Comparison of ENCODE assay signal across 8 cellular contexts in the genomic region with DNA sequence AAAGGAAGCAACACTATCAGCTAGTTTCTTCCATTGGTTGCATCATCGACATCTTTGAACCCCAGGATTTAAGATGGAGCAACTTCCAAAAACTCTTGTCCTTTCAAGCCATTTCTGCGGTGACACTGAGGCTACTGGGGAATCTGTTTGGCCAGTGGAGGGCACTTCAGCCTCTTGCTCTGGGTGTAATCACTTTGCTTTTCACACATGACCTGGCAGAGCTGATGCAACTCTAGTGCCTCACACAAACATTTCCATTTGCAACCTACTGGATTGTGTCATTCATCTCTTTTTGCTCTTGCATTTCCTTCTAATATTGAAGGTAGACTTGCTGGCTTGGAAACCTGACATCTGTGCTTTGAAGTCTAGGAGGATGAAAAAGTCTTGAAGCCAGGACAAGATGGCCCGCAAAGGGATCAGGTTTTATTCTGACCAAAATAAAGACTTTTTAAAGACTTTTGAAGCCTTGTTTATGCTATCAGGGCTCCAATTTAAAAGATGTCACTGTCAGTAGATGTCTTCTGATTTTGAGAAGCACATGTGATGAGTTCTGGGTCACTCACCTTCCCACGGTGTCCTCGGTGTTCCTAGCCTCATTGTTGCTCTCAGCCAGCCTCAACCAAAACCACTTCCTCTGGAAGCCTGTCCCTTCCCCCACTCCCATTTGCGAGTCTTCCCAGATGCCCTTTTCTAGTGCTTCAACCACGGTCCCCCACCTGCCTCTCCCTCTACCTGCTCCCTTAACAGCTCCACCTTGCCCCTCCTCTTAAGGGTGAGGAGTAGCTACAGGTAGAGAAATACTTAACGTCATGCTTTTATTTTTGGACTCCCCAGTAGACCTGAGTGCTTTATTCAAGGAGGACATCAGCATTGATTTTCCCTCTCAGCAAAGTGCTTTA.
A peak's percentile ranks its signal among the peaks of the same experiment; 100 is the strongest.
DNase-seq lines count a peak whose midpoint lies in the region; TF ChIP-seq lines count a peak whose summit lies in the region.

No MANE protein-coding gene starts in this region.

- CTCF ChIA-PET in HEK293 (lab: Yijun Ruan, JAX), result interaction anchor here (0.6 to 4.2 kb wide), 11 partner anchors 8 to 274 kb away, joined by 3 to 37 read pairs (median 4); no protein-coding TSS in a partner anchor

- H3K4me3 ChIP-seq in HEK293 (ENCODE audit: low read depth, low read length) (no peak overlapping the region), brain microvascular endothelial cell (ENCODE audit: low read depth, low read length) (no peak overlapping the region), vagina (no peak overlapping the region)

- no peak for TF ChIP-seq POLR2A in vagina (IDR thresholded peaks at IDR 0.05)

- intact Hi-C loops in vagina (cut with DNase I), result no loop called here
- intact Hi-C loops in activated CD4-positive, alpha-beta T cell treated with anti-CD3 and anti-CD28 coated beads, Interleukin-2, amount 10 ng/mL, durations not matched to agents 24 days and 14 days (cut with micrococcal nuclease), result no loop called here

- H3K27ac ChIP-seq in HEK293 (ENCODE audit: extremely low read depth, low read depth, low read length) (no peak overlapping the region), brain microvascular endothelial cell (peak overlapping the region; percentile 8), vagina (no peak overlapping the region)

- DNase-seq in Daoy (ENCODE audit: low read depth) (peak; percentile 56), NCI-H2196 (lab: John Stamatoyannopoulos, UW; ENCODE audit: unreplicated experiment) (peak; percentile 69), brain microvascular endothelial cell (peak; percentile 83), kidney glomerular epithelial cell (lab: John Stamatoyannopoulos, UW) (peak; percentile 80), vagina (ENCODE audit: extremely low spot score in 2 of 2) (no peak), DMS114 treated with DMSO at 0.1 percent for 48 hours (lab: John Stamatoyannopoulos, UW; ENCODE audit: unreplicated experiment) (no peak)
- DNase-seq in activated CD4-positive, alpha-beta T cell treated with anti-CD3 and anti-CD28 coated beads, Interleukin-2, amount 10 ng/mL, durations not matched to agents 24 days and 14 days, result no peak

- peaks cover 4% of the 10 kb centered on the region for H3K4me1 Mint-ChIP-seq in activated CD4-positive, alpha-beta T cell treated with anti-CD3 and anti-CD28 coated beads, Interleukin-2, amount 10 ng/mL, durations not matched to agents 24 days and 14 days

- no peak overlapping the region for H3K27ac Mint-ChIP-seq in activated CD4-positive, alpha-beta T cell treated with anti-CD3 and anti-CD28 coated beads, Interleukin-2, amount 10 ng/mL, durations not matched to agents 24 days and 14 days

- POLR2A ChIA-PET in HEK293 (lab: Yijun Ruan, JAX), result no interaction called here

- H3K36me3 ChIP-seq in HEK293 (ENCODE audit: control insufficient read depth in 2 of 2, insufficient read depth in 1 of 2, low read length in 2 of 2) (no peaks in the 10 kb centered on the region), brain microvascular endothelial cell (replicated peaks) (no peaks in the 10 kb centered on the region), vagina (no peaks in the 10 kb centered on the region)

- H3K36me3 Mint-ChIP-seq in activated CD4-positive, alpha-beta T cell treated with anti-CD3 and anti-CD28 coated beads, Interleukin-2, amount 10 ng/mL, durations not matched to agents 24 days and 14 days (ENCODE audit: low read depth), result no peaks in the 10 kb centered on the region

- H3K27me3 ChIP-seq in brain microvascular endothelial cell (replicated peaks), result no peaks in the 10 kb centered on the region
- H3K27me3 ChIP-seq in vagina, result no peaks in the 10 kb centered on the region

- H3K9me3 ChIP-seq in HEK293 (ENCODE audit: control insufficient read depth, insufficient read depth, low read depth, low read length) (no peaks in the 10 kb centered on the region), vagina (no peaks in the 10 kb centered on the region)

- no peaks in the 10 kb centered on the region for H3K4me1 ChIP-seq in HEK293 (ENCODE audit: control insufficient read depth, insufficient read depth, low read length)
- H3K4me1 ChIP-seq in vagina, result no peaks in the 10 kb centered on the region

- TF ChIP-seq CTCF in HEK293 (tag by site-specific recombination; IDR thresholded peaks at IDR 0.05), result peak; percentile 66
- peak; percentile 88 for TF ChIP-seq CTCF in brain microvascular endothelial cell (IDR thresholded peaks at IDR 0.05; ENCODE audit: low read depth, low read length, missing control alignments)
- peak in 2 of 3 experiments; percentile 21 to 38 for TF ChIP-seq CTCF in vagina (IDR thresholded peaks at IDR 0.05)

- peaks cover 3% of the 10 kb centered on the region for H3K9me3 Mint-ChIP-seq in activated CD4-positive, alpha-beta T cell treated with anti-CD3 and anti-CD28 coated beads, Interleukin-2, amount 10 ng/mL, durations not matched to agents 24 days and 14 days

- no peak overlapping the region for H3K4me3 Mint-ChIP-seq in activated CD4-positive, alpha-beta T cell treated with anti-CD3 and anti-CD28 coated beads, Interleukin-2, amount 10 ng/mL, durations not matched to agents 24 days and 14 days

- H3K27me3 Mint-ChIP-seq in activated CD4-positive, alpha-beta T cell treated with anti-CD3 and anti-CD28 coated beads, Interleukin-2, amount 10 ng/mL, durations not matched to agents 24 days and 14 days, result peaks cover 9% of the 10 kb centered on the region

- in situ Hi-C loops in brain microvascular endothelial cell (cut with HindIII; ENCODE audit: low pct_ligation_motif_present, low sequenced_read_pairs), result loop anchor here (25.0 kb wide), 1 partner anchor 255 kb away; no protein-coding TSS in a partner anchor

TF ChIP-seq in HEK293, 187 proteins besides CTCF, POLR2A, EP300 and RAD21 (continues in another document):
- TF ChIP-seq ZSCAN30 (tag by site-specific recombination; IDR thresholded peaks at IDR 0.05) (no peak), ZNF23 (tag by site-specific recombination; IDR thresholded peaks at IDR 0.05; ENCODE audit: borderline replicate concordance) (no peak), ZNF362 (tag by site-specific recombination; IDR thresholded peaks at IDR 0.05) (no peak), ZNF423 (tag by site-specific recombination; IDR thresholded peaks at IDR 0.05) (no peak), ZNF2 (tag by site-specific recombination; IDR thresholded peaks at IDR 0.05) (no peak), ZNF600 (tag by site-specific recombination; IDR thresholded peaks at IDR 0.05) (no peak), ZNF16 (tag by site-specific recombination; IDR thresholded peaks at IDR 0.05; ENCODE audit: low read depth) (no peak), ZBTB44 (tag by site-specific recombination; IDR thresholded peaks at IDR 0.05) (0 out of 2 replicates have a peak, but pooled peaks have one; percentile 6), ZNF558 (tag by site-specific recombination; IDR thresholded peaks at IDR 0.05) (0 out of 2 replicates have a peak, but pooled peaks have one; percentile 25), SP7 (tag by site-specific recombination; IDR thresholded peaks at IDR 0.05) (no peak), HOXA7 (CRISPR knock-in tag; IDR thresholded peaks at IDR 0.05; ENCODE audit: borderline replicate concordance) (no peak), ZBTB17 (tag by site-specific recombination; IDR thresholded peaks at IDR 0.05) (no peak), ZNF837 (tag by site-specific recombination; IDR thresholded peaks at IDR 0.05) (no peak), ZNF223 (tag by site-specific recombination; IDR thresholded peaks at IDR 0.05) (no peak), SETDB1 (IDR thresholded peaks at IDR 0.05; ENCODE audit: insufficient read length, low read length) (peak; percentile 17), GLIS2 (tag by site-specific recombination; IDR thresholded peaks at IDR 0.05) (no peak), RBAK (tag by site-specific recombination; IDR thresholded peaks at IDR 0.05) (no peak), GFI1B (tag by site-specific recombination; IDR thresholded peaks at IDR 0.05) (no peak), ZNF426 (tag by site-specific recombination; IDR thresholded peaks at IDR 0.05) (no peak), ZBTB20 (tag by site-specific recombination; IDR thresholded peaks at IDR 0.05) (no peak), ZNF654 (tag by site-specific recombination; IDR thresholded peaks at IDR 0.05; ENCODE audit: low read depth) (peak; percentile 62)
- TF ChIP-seq, protein P1, sequence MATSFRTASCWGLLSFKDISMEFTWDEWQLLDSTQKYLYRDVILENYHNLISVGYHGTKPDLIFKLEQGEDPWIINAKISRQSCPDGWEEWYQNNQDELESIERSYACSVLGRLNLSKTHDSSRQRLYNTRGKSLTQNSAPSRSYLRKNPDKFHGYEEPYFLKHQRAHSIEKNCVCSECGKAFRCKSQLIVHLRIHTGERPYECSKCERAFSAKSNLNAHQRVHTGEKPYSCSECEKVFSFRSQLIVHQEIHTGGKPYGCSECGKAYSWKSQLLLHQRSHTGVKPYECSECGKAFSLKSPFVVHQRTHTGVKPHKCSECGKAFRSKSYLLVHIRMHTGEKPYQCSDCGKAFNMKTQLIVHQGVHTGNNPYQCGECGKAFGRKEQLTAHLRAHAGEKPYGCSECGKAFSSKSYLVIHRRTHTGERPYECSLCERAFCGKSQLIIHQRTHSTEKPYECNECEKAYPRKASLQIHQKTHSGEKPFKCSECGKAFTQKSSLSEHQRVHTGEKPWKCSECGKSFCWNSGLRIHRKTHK (tag by site-specific recombination; IDR thresholded peaks at IDR 0.05), result no peak

Comparison
In these comparisons a context has a peak if more than half of its experiments do, and no peak if none do; other contexts are left out.
1. DNase-seq: peak in Daoy (single experiment), NCI-H2196 (single experiment), brain microvascular endothelial cell (single experiment) and kidney glomerular epithelial cell (single experiment); none in vagina (0 of 2), DMS114 treated with DMSO at 0.1 percent for 48 hours (single experiment) and activated CD4-positive, alpha-beta T cell treated with anti-CD3 and anti-CD28 coated beads, Interleukin-2, amount 10 ng/mL, durations not matched to agents 24 days and 14 days (single experiment).
2. CTCF ChIP-seq: peak in every context shown above with its lines; median percentile 88 in brain microvascular endothelial cell; 66 in HEK293; 30 in vagina.